8 cellular contexts compared by ENCODE assay signal in the genomic region with DNA sequence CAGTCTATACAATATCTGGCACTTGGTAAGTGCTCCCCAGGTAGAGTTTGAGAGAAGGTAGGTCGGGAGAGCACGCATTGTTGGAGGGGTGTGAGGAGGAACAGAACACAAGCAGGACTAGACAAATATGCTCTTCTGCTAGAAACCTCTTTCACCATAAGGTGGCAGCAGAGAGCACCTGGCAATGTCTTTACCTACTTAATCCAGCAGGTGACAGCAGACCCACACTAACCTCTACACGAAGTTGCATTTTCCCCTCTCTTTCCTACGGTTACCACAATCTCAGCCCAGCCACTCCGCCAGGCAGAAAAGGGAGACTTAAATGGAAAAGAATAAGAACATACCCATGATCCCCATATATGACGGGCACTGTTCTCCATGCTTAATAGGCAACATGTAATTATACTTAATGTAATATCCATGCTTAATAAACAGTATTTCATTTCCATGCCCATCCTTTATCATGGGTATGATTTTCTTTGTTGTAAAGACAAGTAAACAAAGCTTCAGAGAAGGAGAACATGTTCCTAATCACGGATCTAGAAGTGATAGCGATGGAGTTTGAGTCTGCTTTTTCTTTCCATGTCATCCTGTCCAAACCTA. TPM values are rescaled to one million over a fixed set of nuclear protein-coding genes. Genes with fewer than 3 reads are reported as not detected.
A peak's percentile ranks its signal among the peaks of the same experiment; 100 is the strongest.
DNase-seq lines count a peak whose midpoint lies in the region; ATAC-seq, FAIRE-seq and TF ChIP-seq lines count a peak whose summit lies in the region.

No MANE protein-coding gene starts in this region.

- peaks cover 15% of the 10 kb centered on the region for H3K27me3 Mint-ChIP-seq in H9 (ENCODE audit: low read depth)
- H3K27me3 Mint-ChIP-seq in WTC11 (ENCODE audit: low read depth), result peaks cover 11% of the 10 kb centered on the region

- H2BK120ac ChIP-seq in H9 (ENCODE audit: low read depth, low read length, poor library complexity, severe bottlenecking), result no peak overlapping the region

- no peak overlapping the region for H3K4me3 Mint-ChIP-seq in H9
- H3K4me3 Mint-ChIP-seq in WTC11, result no peak overlapping the region

- 0 out of 7 replicates have a peak, but pooled peaks cover 0 to 4% (median 0%) of the 10 kb centered on the region in 3 experiments for H3K36me3 Mint-ChIP-seq in H9 (ENCODE audit: insufficient read depth in 1 of 3, low read depth in 3 of 3)
- peaks cover 4% of the 10 kb centered on the region; the same call in 1 of the 2 replicates for H3K36me3 Mint-ChIP-seq in WTC11

- no peak overlapping the region for H2BK20ac ChIP-seq in H9 (ENCODE audit: low read depth, low read length, poor library complexity, severe bottlenecking)

- no peak overlapping the region for H3K4me2 ChIP-seq in H9 (ENCODE audit: insufficient read depth, insufficient read length, low read length)

- no peak overlapping the region for H3T11ph ChIP-seq in H9 (ENCODE audit: low read length)

- no peak overlapping the region for H2BK15ac ChIP-seq in H9 (ENCODE audit: low read depth, low read length)

- CTCF ChIA-PET in WTC11 (lab: Charles Lee), result interaction anchor here (0.6 to 8.6 kb wide), 21 partner anchors 9 to 449 kb away, joined by 3 to 346 read pairs (median 3); a partner anchor contains a TSS

- peaks cover 0 to 11% of the 10 kb centered on the region in 2 experiments; a peak in 4 of 5 replicates for H3K9me3 Mint-ChIP-seq in H9
- peaks cover 16% of the 10 kb centered on the region for H3K9me3 Mint-ChIP-seq in WTC11

- no peak overlapping the region for H4K5ac ChIP-seq in H9 (ENCODE audit: insufficient read length, low read depth, low read length)

- no peak overlapping the region for H3K27ac ChIP-seq in H9 (ENCODE audit: insufficient read length, low read depth, low read length)

- no peak overlapping the region for H3K4me3 ChIP-seq in bronchial epithelial cell (ENCODE audit: low read depth, low read length)

- H2BK12ac ChIP-seq in H9 (ENCODE audit: insufficient read length, low read depth, low read length), result no peak overlapping the region

- no peak overlapping the region for H3K23ac ChIP-seq in H9 (ENCODE audit: insufficient read length, low read depth, low read length)

- H3K27ac Mint-ChIP-seq in H9 (peak overlapping the region in 1 of 3 experiments; percentile 59; a peak in 1 of 7 replicates), WTC11 (no peak overlapping the region)

- H3K23me2 ChIP-seq in H9 (ENCODE audit: insufficient read length, low read depth, low read length, poor library complexity, severe bottlenecking), result no peaks in the 10 kb centered on the region

- H3K56ac ChIP-seq in H9 (ENCODE audit: insufficient read length, low read depth, low read length), result no peak overlapping the region

- FAIRE-seq in bronchial epithelial cell (lab: Jason Lieb, UNC), result no peak
- FAIRE-seq in islet of Langerhans (lab: Jason Lieb, UNC), result peak; percentile 89

- H3K4ac ChIP-seq in H9 (ENCODE audit: low read depth, low read length), result no peak overlapping the region

- H4K91ac ChIP-seq in H9 (ENCODE audit: insufficient read length, low read depth, low read length), result no peak overlapping the region

- no peak overlapping the region for H2AK5ac ChIP-seq in H9 (ENCODE audit: insufficient read length, low read length)

- H3K27me3 ChIP-seq in H9 (ENCODE audit: insufficient read depth, low read length) (no peaks in the 10 kb centered on the region), bronchial epithelial cell (ENCODE audit: control insufficient read depth, insufficient read depth, low read length) (no peaks in the 10 kb centered on the region)

- TF ChIP-seq CTCF in H9 (conservative IDR thresholded peaks at IDR 0.05) (peak; percentile 100), WTC11 (IDR thresholded peaks at IDR 0.05) (peak; percentile 100), bronchial epithelial cell (IDR thresholded peaks at IDR 0.05; ENCODE audit: insufficient read depth, low read length, severe bottlenecking) (peak; percentile 100)

- no peaks in the 10 kb centered on the region for H3K4me1 ChIP-seq in H9 (ENCODE audit: insufficient read depth, low read length)

- POLR2A ChIA-PET in WTC11 (lab: Charles Lee), result interaction anchor here (0.8 kb wide), 1 partner anchor 161 kb away, joined by 7 read pairs; no protein-coding TSS in a partner anchor

- no peak overlapping the region for H3K14ac ChIP-seq in H9 (ENCODE audit: insufficient read depth, low read length)

- H4K8ac ChIP-seq in H9 (replicated peaks; ENCODE audit: insufficient read length, low read depth, low read length), result no peak overlapping the region

- no peak overlapping the region for H3K18ac ChIP-seq in H9 (ENCODE audit: insufficient read length, low read depth, low read length)

- WGBS in H9 (ENCODE audit: extremely low coverage, insufficient read length, low lambda C conversion rate), result no CpG with 5 or more reads among the region's 8 CpGs

- DNase-seq in CMK (ENCODE audit: low read depth) (peak; percentile 75), H9 (peak; percentile 90), NCI-H2196 treated with DMSO at 0.1 percent for 48 hours (lab: John Stamatoyannopoulos, UW; ENCODE audit: unreplicated experiment) (peak; percentile 0), WTC11 (ENCODE audit: low spot score) (peak; percentile 77), bronchial epithelial cell (ENCODE audit: low read depth) (peak; percentile 67)
- peak; percentile 49 to 56 (median 52) for DNase-seq in stimulated activated CD4-positive, alpha-beta T cell treated with anti-CD3 and anti-CD28 coated beads, Interleukin-1b, Interleukin-23, amount 100 ng/mL, for 24 hours (ENCODE audit: low read depth in 4 of 4, low spot score in 1 of 4)

- H2AFZ ChIP-seq in H9 (ENCODE audit: low read length), result peak overlapping the region; percentile 15

- H3K4me1 Mint-ChIP-seq in H9, result peaks cover 2 to 3% of the 10 kb centered on the region in 2 experiments; a peak in 3 of 4 replicates
- peaks cover 13% of the 10 kb centered on the region for H3K4me1 Mint-ChIP-seq in WTC11

- ATAC-seq in WTC11, result peak; percentile 94
- ATAC-seq in HG03521 (IDR thresholded peaks at IDR 0.05; ENCODE audit: unreplicated experiment), result no peak

- no peaks in the 10 kb centered on the region for H4K20me1 ChIP-seq in H9 (ENCODE audit: control insufficient read depth, insufficient read depth, insufficient read length)

- no peaks in the 10 kb centered on the region for H3K9me3 ChIP-seq in H9 (ENCODE audit: control insufficient read depth, low read depth, low read length)

- no peaks in the 10 kb centered on the region for H3K79me2 ChIP-seq in H9 (ENCODE audit: insufficient read depth, low read length)

- H2BK5ac ChIP-seq in H9 (ENCODE audit: insufficient read length, low read length), result no peak overlapping the region

- H3K9ac ChIP-seq in H9 (ENCODE audit: extremely low read depth, insufficient read length, low read length), result no peak overlapping the region

- no peaks in the 10 kb centered on the region for H3K79me1 ChIP-seq in H9 (ENCODE audit: insufficient read depth, low read depth, low read length, poor library complexity, severe bottlenecking)

- no peaks in the 10 kb centered on the region for H3K36me3 ChIP-seq in bronchial epithelial cell (ENCODE audit: control insufficient read depth, insufficient read depth, low read length)

TF ChIP-seq in WTC11, 78 proteins besides CTCF, POLR2A, EP300 and RAD21:
- TF ChIP-seq, protein P1, sequence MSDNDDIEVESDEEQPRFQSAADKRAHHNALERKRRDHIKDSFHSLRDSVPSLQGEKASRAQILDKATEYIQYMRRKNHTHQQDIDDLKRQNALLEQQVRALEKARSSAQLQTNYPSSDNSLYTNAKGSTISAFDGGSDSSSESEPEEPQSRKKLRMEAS (CRISPR knock-in tag; IDR thresholded peaks at IDR 0.05), result 0 out of 2 replicates have a peak, but pooled peaks have one; percentile 15
- TF ChIP-seq, protein P2, sequence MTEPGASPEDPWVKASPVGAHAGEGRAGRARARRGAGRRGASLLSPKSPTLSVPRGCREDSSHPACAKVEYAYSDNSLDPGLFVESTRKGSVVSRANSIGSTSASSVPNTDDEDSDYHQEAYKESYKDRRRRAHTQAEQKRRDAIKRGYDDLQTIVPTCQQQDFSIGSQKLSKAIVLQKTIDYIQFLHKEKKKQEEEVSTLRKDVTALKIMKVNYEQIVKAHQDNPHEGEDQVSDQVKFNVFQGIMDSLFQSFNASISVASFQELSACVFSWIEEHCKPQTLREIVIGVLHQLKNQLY (CRISPR knock-in tag; IDR thresholded peaks at IDR 0.05), result no peak
- peak; percentile 52; the same call in 1 of the 2 replicates for TF ChIP-seq ETV6 (CRISPR knock-in tag; IDR thresholded peaks at IDR 0.05)

RNA-seq across cellular contexts. Expression of a gene that starts 55.1 kb away (rescaled TPM):
- total RNA-seq in H9 (2021) (1.4 and 1.6 TPM in 2 replicates), WTC11 (2021) (2.5 to 5.3 TPM (median 2.7 TPM) in 3 replicates), bronchial epithelial cell (not detected in 2 replicates)

Comparison
In these comparisons a context has a peak if more than half of its experiments do, and no peak if none do; other contexts are left out.
1. DNase-seq: peak in every context shown above with its lines; median percentile 90 in H9; 77 in WTC11; 75 in CMK; 67 in bronchial epithelial cell; 52 in stimulated activated CD4-positive, alpha-beta T cell treated with anti-CD3 and anti-CD28 coated beads, Interleukin-1b, Interleukin-23, amount 100 ng/mL, for 24 hours; 0 in NCI-H2196 treated with DMSO at 0.1 percent for 48 hours.